20 cellular contexts compared by ENCODE assay signal in the genomic region with DNA sequence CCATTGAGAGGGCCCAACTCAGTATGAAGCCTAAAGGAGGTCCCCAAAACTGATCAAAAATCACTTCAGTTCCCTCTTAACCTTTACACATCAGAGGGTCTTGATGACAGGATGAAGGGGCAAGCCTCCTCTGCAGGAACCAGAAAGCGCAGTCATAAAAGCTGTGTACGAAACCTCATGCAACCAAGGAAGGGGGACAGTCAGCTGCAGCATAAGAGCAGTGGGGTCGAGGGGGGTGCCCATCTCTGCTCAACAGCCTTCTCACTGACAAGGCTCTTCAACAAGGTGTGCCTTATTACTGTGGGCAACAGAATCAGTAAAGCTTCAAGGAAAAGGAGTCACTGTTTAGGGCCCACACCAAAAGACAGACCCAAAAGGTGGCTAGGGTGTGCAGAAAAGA. TPM values are rescaled to one million over a fixed set of nuclear protein-coding genes. Genes with fewer than 3 reads are reported as not detected.
DNase-seq lines count a peak whose midpoint lies in the region; ATAC-seq, FAIRE-seq and TF ChIP-seq lines count a peak whose summit lies in the region.
"Had no signal": no experiment of that assay in that cellular context is flagged by ENCODE, and none has a peak within 500 bp of the region (broad histone marks: within the 10 kb centered on the region; RNA-seq: fewer than 3 reads in every experiment).

No MANE protein-coding gene starts in this region.

- H3K23ac ChIP-seq in trophoblast cell (ENCODE audit: low read length), result no peak overlapping the region
- no peak overlapping the region for H3K23ac ChIP-seq in H9 (ENCODE audit: insufficient read length, low read depth, low read length)

- H3K14ac ChIP-seq in trophoblast cell (ENCODE audit: low read length), result no peak overlapping the region
- H3K14ac ChIP-seq in H9 (ENCODE audit: insufficient read depth, low read length), result no peak overlapping the region

- H3K56ac ChIP-seq in H9 (ENCODE audit: insufficient read length, low read depth, low read length), result no peak overlapping the region

- H3K4me3 ChIP-seq in HEK293 (ENCODE audit: low read depth, low read length) (no peak overlapping the region), bronchial epithelial cell (ENCODE audit: low read depth, low read length) (no peak overlapping the region), trophoblast cell (ENCODE audit: low read depth, low read length) (peak overlapping the region; percentile 32), upper lobe of left lung (no peak overlapping the region)
- H3K4me3 ChIP-seq: GM12878, GM23338, HAP-1 had no signal

- H3K9me3 Mint-ChIP-seq in CD14-positive monocyte, result no peaks in the 10 kb centered on the region
- H3K9me3 Mint-ChIP-seq in H9, result no peaks in the 10 kb centered on the region
- H3K9me3 Mint-ChIP-seq: CD4-positive, alpha-beta T cell; CD8-positive, alpha-beta memory T cell; GM23338 had no signal

- H2BK12ac ChIP-seq in trophoblast cell (ENCODE audit: low read length) (no peak overlapping the region), H9 (ENCODE audit: insufficient read length, low read depth, low read length) (no peak overlapping the region)

- H3K4me2 ChIP-seq in trophoblast cell (ENCODE audit: low read length) (no peak overlapping the region), H9 (ENCODE audit: insufficient read depth, insufficient read length, low read length) (no peak overlapping the region)
- H3K4me2 ChIP-seq: GM23338 had no signal

- no peaks in the 10 kb centered on the region for H3K27me3 ChIP-seq in bronchial epithelial cell (ENCODE audit: control insufficient read depth, insufficient read depth, low read length)
- H3K27me3 ChIP-seq in trophoblast cell (ENCODE audit: insufficient read depth, low read length), result no peaks in the 10 kb centered on the region
- H3K27me3 ChIP-seq in H9 (ENCODE audit: insufficient read depth, low read length), result no peaks in the 10 kb centered on the region
- no peaks in the 10 kb centered on the region for H3K27me3 ChIP-seq in upper lobe of left lung

- H2BK20ac ChIP-seq in H9 (ENCODE audit: low read depth, low read length, poor library complexity, severe bottlenecking), result no peak overlapping the region

- H3K4me1 Mint-ChIP-seq in CD14-positive monocyte, result peaks cover 17% of the 10 kb centered on the region
- H3K4me1 Mint-ChIP-seq in H9, result peaks cover 13 to 15% of the 10 kb centered on the region in 2 experiments

- no peak overlapping the region for H2BK15ac ChIP-seq in H9 (ENCODE audit: low read depth, low read length)

- H3K4ac ChIP-seq in trophoblast cell (ENCODE audit: low read depth, low read length), result no peak overlapping the region
- H3K4ac ChIP-seq in H9 (ENCODE audit: low read depth, low read length), result no peak overlapping the region

- H2BK5ac ChIP-seq in trophoblast cell (ENCODE audit: low read depth, low read length, poor library complexity) (no peak overlapping the region), H9 (ENCODE audit: insufficient read length, low read length) (no peak overlapping the region)

- FAIRE-seq in bronchial epithelial cell (lab: Jason Lieb, UNC), result peak; percentile 13
- FAIRE-seq: D721Med, GM12878, GM18507 had no signal

- H3K4me3 Mint-ChIP-seq in CD14-positive monocyte (no peak overlapping the region), H9 (no peak overlapping the region)
- H3K4me3 Mint-ChIP-seq: CD4-positive, alpha-beta T cell; CD8-positive, alpha-beta memory T cell; GM23338 had no signal

- no peak for TF ChIP-seq EP300 in upper lobe of left lung (IDR thresholded peaks at IDR 0.05)

- no peaks in the 10 kb centered on the region for H3K4me1 ChIP-seq in HEK293 (ENCODE audit: control insufficient read depth, insufficient read depth, low read length)
- peaks cover 5 to 10% of the 10 kb centered on the region in 2 experiments for H3K4me1 ChIP-seq in trophoblast cell (ENCODE audit: control insufficient read depth in 1 of 2, insufficient read depth in 2 of 2, low read length in 2 of 2)
- H3K4me1 ChIP-seq in H9 (ENCODE audit: insufficient read depth, low read length), result no peaks in the 10 kb centered on the region; the same call in 1 of the 2 replicates
- H3K4me1 ChIP-seq in upper lobe of left lung, result peaks cover 8 to 18% (median 10%) of the 10 kb centered on the region in 4 donors

- H4K91ac ChIP-seq in trophoblast cell (ENCODE audit: low read depth, low read length), result no peak overlapping the region
- H4K91ac ChIP-seq in H9 (ENCODE audit: insufficient read length, low read depth, low read length), result no peak overlapping the region

- CTCF ChIA-PET in HEK293 (lab: Yijun Ruan, JAX), result interaction anchor here (0.5 to 1.0 kb wide), 3 partner anchors 11 to 149 kb away, joined by 3 to 4 read pairs (median 4); no protein-coding TSS in a partner anchor

- peaks cover 4% of the 10 kb centered on the region for H3K79me2 ChIP-seq in trophoblast cell (ENCODE audit: control insufficient read depth, insufficient read depth, low read length, poor library complexity)
- no peaks in the 10 kb centered on the region for H3K79me2 ChIP-seq in H9 (ENCODE audit: insufficient read depth, low read length)

- H3K9me3 ChIP-seq in HEK293 (ENCODE audit: control insufficient read depth, insufficient read depth, low read depth, low read length) (no peaks in the 10 kb centered on the region), trophoblast cell (ENCODE audit: insufficient read depth, low read depth, low read length) (peaks cover 2% of the 10 kb centered on the region), H9 (ENCODE audit: control insufficient read depth, low read depth, low read length) (no peaks in the 10 kb centered on the region), upper lobe of left lung (no peaks in the 10 kb centered on the region)
- H3K9me3 ChIP-seq: HAP-1 had no signal

- H4K5ac ChIP-seq in H9 (ENCODE audit: insufficient read length, low read depth, low read length), result no peak overlapping the region

- no peak overlapping the region for H4K12ac ChIP-seq in trophoblast cell (ENCODE audit: low read depth, low read length)

- DNase-seq in CD14-positive monocyte (ENCODE audit: low spot score), result peak; percentile 8
- DNase-seq in bronchial epithelial cell (ENCODE audit: low read depth), result no peak
- DNase-seq in trophoblast cell, result no peak
- DNase-seq in H9, result no peak
- DNase-seq in stimulated activated CD4-positive, alpha-beta T cell treated with anti-CD3 and anti-CD28 coated beads, Interleukin-1b, Interleukin-23, amount 100 ng/mL, for 48 hours, result no peak
- DNase-seq in upper lobe of left lung, result no peak
- DNase-seq in NCI-H1436 treated with DMSO at 0.1 percent for 48 hours (lab: John Stamatoyannopoulos, UW), result no peak
- DNase-seq: CD4-positive, alpha-beta T cell; CD8-positive, alpha-beta memory T cell; DMS 273 treated with DMSO at 0.1 percent for 48 hours; DMS79; EL; GDM1 had no signal

- peaks cover 3 to 50% of the 10 kb centered on the region in 2 experiments; a peak in 2 of 3 replicates for H3K36me3 ChIP-seq in HEK293 (ENCODE audit: control insufficient read depth in 2 of 2, insufficient read depth in 1 of 2, low read length in 2 of 2)
- H3K36me3 ChIP-seq in bronchial epithelial cell (ENCODE audit: control insufficient read depth, insufficient read depth, low read length), result peaks cover 3% of the 10 kb centered on the region
- H3K36me3 ChIP-seq in trophoblast cell (ENCODE audit: control insufficient read depth in 1 of 2, insufficient read depth in 2 of 2, low read length in 2 of 2), result peaks cover 32 to 44% of the 10 kb centered on the region in 2 experiments
- H3K36me3 ChIP-seq in upper lobe of left lung, result peaks cover 0 to 2% (median 0%) of the 10 kb centered on the region in 4 donors

- H3K23me2 ChIP-seq in H9 (ENCODE audit: insufficient read length, low read depth, low read length, poor library complexity, severe bottlenecking), result peaks cover 11% of the 10 kb centered on the region

- intact Hi-C loops in CD14-positive monocyte (cut with micrococcal nuclease), result loop anchor here in 1 of 2 donors (5.0 kb wide), 1 partner anchor 47 kb away; a partner anchor contains a TSS

- H2BK120ac ChIP-seq in trophoblast cell (ENCODE audit: insufficient read depth, low read length, poor library complexity), result no peak overlapping the region
- H2BK120ac ChIP-seq in H9 (ENCODE audit: low read depth, low read length, poor library complexity, severe bottlenecking), result no peak overlapping the region

- H3K27me3 Mint-ChIP-seq in CD14-positive monocyte (ENCODE audit: low read depth in 3 of 3) (no peaks in the 10 kb centered on the region), H9 (ENCODE audit: low read depth) (no peaks in the 10 kb centered on the region)
- H3K27me3 Mint-ChIP-seq: CD4-positive, alpha-beta T cell; CD8-positive, alpha-beta memory T cell had no signal

- no peak for TF ChIP-seq POLR2A in upper lobe of left lung (IDR thresholded peaks at IDR 0.05)

- peak overlapping the region in 1 of 7 donors; percentile 63 for H3K27ac Mint-ChIP-seq in CD14-positive monocyte
- no peak overlapping the region for H3K27ac Mint-ChIP-seq in H9
- H3K27ac Mint-ChIP-seq: CD4-positive, alpha-beta T cell; CD8-positive, alpha-beta memory T cell; GM23338 had no signal

- TF ChIP-seq CTCF in CD14-positive monocyte (IDR thresholded peaks at IDR 0.05) (no peak), HEK293 (tag by site-specific recombination; IDR thresholded peaks at IDR 0.05) (no peak), bronchial epithelial cell (IDR thresholded peaks at IDR 0.05; ENCODE audit: insufficient read depth, low read length, severe bottlenecking) (no peak), H9 (conservative IDR thresholded peaks at IDR 0.05) (no peak), upper lobe of left lung (IDR thresholded peaks at IDR 0.05) (no peak)

- H2AK5ac ChIP-seq in trophoblast cell (ENCODE audit: low read length), result no peak overlapping the region
- H2AK5ac ChIP-seq in H9 (ENCODE audit: insufficient read length, low read length), result no peak overlapping the region

- H3K79me1 ChIP-seq in trophoblast cell (ENCODE audit: low read length), result peaks cover 6% of the 10 kb centered on the region
- H3K79me1 ChIP-seq in H9 (ENCODE audit: insufficient read depth, low read depth, low read length, poor library complexity, severe bottlenecking), result no peaks in the 10 kb centered on the region

- H3K18ac ChIP-seq in trophoblast cell (ENCODE audit: low read length) (no peak overlapping the region), H9 (ENCODE audit: insufficient read length, low read depth, low read length) (no peak overlapping the region)

- no peaks in the 10 kb centered on the region for H4K20me1 ChIP-seq in H9 (ENCODE audit: control insufficient read depth, insufficient read depth, insufficient read length)

- H3K27ac ChIP-seq in HEK293 (ENCODE audit: extremely low read depth, low read depth, low read length) (no peak overlapping the region), trophoblast cell (ENCODE audit: low read depth, low read length) (no peak overlapping the region), H9 (ENCODE audit: insufficient read length, low read depth, low read length) (no peak overlapping the region), upper lobe of left lung (no peak overlapping the region)
- H3K27ac ChIP-seq: C4-2B had no signal

- no peak for ATAC-seq in upper lobe of left lung (ENCODE audit: low FRiP score in 2 of 2)
- ATAC-seq: GM12878, GM23338 had no signal

- H4K8ac ChIP-seq in trophoblast cell (ENCODE audit: low read depth, low read length) (no peak overlapping the region), H9 (replicated peaks; ENCODE audit: insufficient read length, low read depth, low read length) (no peak overlapping the region)

- no CpG with 5 or more reads among the region's 3 CpGs for WGBS in trophoblast cell (ENCODE audit: extremely low coverage, insufficient coverage, insufficient read length)
- no CpG with 5 or more reads among the region's 3 CpGs for WGBS in H9 (ENCODE audit: extremely low coverage, insufficient read length, low lambda C conversion rate)
- 94 to 100% methylated on average over 3 of the region's 3 CpGs for WGBS in upper lobe of left lung, 2 donors

- H2AFZ ChIP-seq in trophoblast cell (ENCODE audit: insufficient read depth, low read length, poor library complexity) (no peak overlapping the region), H9 (ENCODE audit: low read length) (no peak overlapping the region)
- H2AFZ ChIP-seq: GM23338 had no signal

- peaks cover 25 to 46% of the 10 kb centered on the region in 2 donors for H3K36me3 Mint-ChIP-seq in CD14-positive monocyte
- peaks cover 14 to 45% (median 40%) of the 10 kb centered on the region in 3 experiments; a peak in 6 of 7 replicates for H3K36me3 Mint-ChIP-seq in H9 (ENCODE audit: insufficient read depth in 1 of 3, low read depth in 3 of 3)

- POLR2A ChIA-PET in HEK293 (lab: Yijun Ruan, JAX), result no interaction called here

- H3K9ac ChIP-seq in trophoblast cell (ENCODE audit: low read length) (no peak overlapping the region), H9 (ENCODE audit: extremely low read depth, insufficient read length, low read length) (no peak overlapping the region)

- H3T11ph ChIP-seq in H9 (ENCODE audit: low read length), result no peak overlapping the region

RNA-seq across cellular contexts. Expression of a gene that starts 3.9 kb away (rescaled TPM):
- polyA plus RNA-seq in CD14-positive monocyte, result 1 to 10 TPM; 1.2 to 2.0 TPM
- total RNA-seq in bronchial epithelial cell (1.8 and 3.3 TPM in 2 replicates), H9 (2021) (29.0 and 29.3 TPM in 2 replicates), upper lobe of left lung (1 to 10 TPM; 1.0 to 4.2 (median 2.8) TPM)
- 10.5 and 10.7 TPM in 2 replicates for polyA plus RNA-seq in trophoblast cell (2013)

RNA-seq across cellular contexts. Expression of a gene that starts 47.6 kb away (rescaled TPM):
- 10 to 100 TPM; 20.9 to 38.7 TPM for polyA plus RNA-seq in CD14-positive monocyte
- total RNA-seq in bronchial epithelial cell (32.1 and 66.7 TPM in 2 replicates), H9 (2021) (39.1 and 40.4 TPM in 2 replicates), upper lobe of left lung (10 to 100 TPM; 53.2 to 97.3 (median 74.0) TPM)
- 117 and 125 TPM in 2 replicates for polyA plus RNA-seq in trophoblast cell (2013)
